Comparison of ENCODE assay signal across 1 cellular context in the genomic region with DNA sequence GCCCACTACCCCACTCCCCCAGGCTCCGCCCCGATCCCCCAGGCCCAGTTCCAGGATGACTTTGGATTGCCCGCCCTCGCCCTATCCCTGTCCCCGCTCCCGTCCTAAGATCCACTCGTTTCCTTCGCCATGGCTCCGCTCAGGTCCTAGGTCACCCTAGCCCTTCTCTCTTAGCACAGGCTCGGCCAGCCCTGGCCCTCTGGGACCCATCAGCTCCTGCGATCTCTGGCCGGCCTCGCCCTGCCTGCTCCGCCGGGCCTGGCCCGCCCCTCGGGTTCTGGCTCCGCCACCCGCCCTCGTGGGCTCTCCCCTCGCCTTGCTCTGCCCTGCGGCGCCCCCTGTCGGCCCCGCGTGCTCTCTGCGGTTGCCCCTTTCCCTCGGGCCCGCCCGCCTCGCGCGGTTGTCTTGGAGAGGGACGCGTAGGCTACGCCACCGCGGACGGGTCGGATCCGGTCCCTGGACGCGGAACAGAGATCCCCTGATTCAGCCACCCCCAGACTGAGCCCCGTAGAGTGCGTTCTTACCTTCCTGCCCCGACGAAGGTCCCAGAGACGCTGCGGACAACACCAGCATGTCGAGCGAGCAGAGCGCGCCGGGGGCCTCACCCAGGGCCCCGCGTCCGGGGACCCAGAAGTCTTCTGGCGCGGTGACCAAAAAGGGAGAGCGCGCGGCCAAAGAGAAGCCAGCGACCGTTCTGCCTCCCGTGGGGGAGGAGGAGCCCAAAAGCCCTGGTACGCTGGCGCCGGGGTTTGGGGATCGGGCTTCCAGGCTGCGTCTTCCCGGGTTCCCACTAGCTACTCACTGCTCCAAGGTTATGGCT.
A peak's percentile ranks its signal among the peaks of the same experiment; 100 is the strongest.
TF ChIP-seq lines count a peak whose summit lies in the region.

A gene (plus strand): TSS at position 400 of the 820 bp plus-strand sequence. CDS start 172 bp downstream, at position 572.

TF ChIP-seq in GM23338, 12 proteins besides CTCF, POLR2A, EP300 and RAD21 (continued from another document):
- TF ChIP-seq, protein P1, sequence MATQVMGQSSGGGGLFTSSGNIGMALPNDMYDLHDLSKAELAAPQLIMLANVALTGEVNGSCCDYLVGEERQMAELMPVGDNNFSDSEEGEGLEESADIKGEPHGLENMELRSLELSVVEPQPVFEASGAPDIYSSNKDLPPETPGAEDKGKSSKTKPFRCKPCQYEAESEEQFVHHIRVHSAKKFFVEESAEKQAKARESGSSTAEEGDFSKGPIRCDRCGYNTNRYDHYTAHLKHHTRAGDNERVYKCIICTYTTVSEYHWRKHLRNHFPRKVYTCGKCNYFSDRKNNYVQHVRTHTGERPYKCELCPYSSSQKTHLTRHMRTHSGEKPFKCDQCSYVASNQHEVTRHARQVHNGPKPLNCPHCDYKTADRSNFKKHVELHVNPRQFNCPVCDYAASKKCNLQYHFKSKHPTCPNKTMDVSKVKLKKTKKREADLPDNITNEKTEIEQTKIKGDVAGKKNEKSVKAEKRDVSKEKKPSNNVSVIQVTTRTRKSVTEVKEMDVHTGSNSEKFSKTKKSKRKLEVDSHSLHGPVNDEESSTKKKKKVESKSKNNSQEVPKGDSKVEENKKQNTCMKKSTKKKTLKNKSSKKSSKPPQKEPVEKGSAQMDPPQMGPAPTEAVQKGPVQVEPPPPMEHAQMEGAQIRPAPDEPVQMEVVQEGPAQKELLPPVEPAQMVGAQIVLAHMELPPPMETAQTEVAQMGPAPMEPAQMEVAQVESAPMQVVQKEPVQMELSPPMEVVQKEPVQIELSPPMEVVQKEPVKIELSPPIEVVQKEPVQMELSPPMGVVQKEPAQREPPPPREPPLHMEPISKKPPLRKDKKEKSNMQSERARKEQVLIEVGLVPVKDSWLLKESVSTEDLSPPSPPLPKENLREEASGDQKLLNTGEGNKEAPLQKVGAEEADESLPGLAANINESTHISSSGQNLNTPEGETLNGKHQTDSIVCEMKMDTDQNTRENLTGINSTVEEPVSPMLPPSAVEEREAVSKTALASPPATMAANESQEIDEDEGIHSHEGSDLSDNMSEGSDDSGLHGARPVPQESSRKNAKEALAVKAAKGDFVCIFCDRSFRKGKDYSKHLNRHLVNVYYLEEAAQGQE (IDR thresholded peaks at IDR 0.05; ENCODE audit: unreplicated experiment), result no peak
- TF ChIP-seq ZNF114 (CRISPR knock-in tag; IDR thresholded peaks at IDR 0.05) (no peak), CREB1 (CRISPR knock-in tag; IDR thresholded peaks at IDR 0.05; ENCODE audit: low read depth) (peak; percentile 71), EZH2phosphoT487 (IDR thresholded peaks at IDR 0.05; ENCODE audit: unreplicated experiment) (peak; percentile 82), POLR2AphosphoS5 (IDR thresholded peaks at IDR 0.05; ENCODE audit: low read depth) (no peak)
- TF ChIP-seq, protein P2, sequence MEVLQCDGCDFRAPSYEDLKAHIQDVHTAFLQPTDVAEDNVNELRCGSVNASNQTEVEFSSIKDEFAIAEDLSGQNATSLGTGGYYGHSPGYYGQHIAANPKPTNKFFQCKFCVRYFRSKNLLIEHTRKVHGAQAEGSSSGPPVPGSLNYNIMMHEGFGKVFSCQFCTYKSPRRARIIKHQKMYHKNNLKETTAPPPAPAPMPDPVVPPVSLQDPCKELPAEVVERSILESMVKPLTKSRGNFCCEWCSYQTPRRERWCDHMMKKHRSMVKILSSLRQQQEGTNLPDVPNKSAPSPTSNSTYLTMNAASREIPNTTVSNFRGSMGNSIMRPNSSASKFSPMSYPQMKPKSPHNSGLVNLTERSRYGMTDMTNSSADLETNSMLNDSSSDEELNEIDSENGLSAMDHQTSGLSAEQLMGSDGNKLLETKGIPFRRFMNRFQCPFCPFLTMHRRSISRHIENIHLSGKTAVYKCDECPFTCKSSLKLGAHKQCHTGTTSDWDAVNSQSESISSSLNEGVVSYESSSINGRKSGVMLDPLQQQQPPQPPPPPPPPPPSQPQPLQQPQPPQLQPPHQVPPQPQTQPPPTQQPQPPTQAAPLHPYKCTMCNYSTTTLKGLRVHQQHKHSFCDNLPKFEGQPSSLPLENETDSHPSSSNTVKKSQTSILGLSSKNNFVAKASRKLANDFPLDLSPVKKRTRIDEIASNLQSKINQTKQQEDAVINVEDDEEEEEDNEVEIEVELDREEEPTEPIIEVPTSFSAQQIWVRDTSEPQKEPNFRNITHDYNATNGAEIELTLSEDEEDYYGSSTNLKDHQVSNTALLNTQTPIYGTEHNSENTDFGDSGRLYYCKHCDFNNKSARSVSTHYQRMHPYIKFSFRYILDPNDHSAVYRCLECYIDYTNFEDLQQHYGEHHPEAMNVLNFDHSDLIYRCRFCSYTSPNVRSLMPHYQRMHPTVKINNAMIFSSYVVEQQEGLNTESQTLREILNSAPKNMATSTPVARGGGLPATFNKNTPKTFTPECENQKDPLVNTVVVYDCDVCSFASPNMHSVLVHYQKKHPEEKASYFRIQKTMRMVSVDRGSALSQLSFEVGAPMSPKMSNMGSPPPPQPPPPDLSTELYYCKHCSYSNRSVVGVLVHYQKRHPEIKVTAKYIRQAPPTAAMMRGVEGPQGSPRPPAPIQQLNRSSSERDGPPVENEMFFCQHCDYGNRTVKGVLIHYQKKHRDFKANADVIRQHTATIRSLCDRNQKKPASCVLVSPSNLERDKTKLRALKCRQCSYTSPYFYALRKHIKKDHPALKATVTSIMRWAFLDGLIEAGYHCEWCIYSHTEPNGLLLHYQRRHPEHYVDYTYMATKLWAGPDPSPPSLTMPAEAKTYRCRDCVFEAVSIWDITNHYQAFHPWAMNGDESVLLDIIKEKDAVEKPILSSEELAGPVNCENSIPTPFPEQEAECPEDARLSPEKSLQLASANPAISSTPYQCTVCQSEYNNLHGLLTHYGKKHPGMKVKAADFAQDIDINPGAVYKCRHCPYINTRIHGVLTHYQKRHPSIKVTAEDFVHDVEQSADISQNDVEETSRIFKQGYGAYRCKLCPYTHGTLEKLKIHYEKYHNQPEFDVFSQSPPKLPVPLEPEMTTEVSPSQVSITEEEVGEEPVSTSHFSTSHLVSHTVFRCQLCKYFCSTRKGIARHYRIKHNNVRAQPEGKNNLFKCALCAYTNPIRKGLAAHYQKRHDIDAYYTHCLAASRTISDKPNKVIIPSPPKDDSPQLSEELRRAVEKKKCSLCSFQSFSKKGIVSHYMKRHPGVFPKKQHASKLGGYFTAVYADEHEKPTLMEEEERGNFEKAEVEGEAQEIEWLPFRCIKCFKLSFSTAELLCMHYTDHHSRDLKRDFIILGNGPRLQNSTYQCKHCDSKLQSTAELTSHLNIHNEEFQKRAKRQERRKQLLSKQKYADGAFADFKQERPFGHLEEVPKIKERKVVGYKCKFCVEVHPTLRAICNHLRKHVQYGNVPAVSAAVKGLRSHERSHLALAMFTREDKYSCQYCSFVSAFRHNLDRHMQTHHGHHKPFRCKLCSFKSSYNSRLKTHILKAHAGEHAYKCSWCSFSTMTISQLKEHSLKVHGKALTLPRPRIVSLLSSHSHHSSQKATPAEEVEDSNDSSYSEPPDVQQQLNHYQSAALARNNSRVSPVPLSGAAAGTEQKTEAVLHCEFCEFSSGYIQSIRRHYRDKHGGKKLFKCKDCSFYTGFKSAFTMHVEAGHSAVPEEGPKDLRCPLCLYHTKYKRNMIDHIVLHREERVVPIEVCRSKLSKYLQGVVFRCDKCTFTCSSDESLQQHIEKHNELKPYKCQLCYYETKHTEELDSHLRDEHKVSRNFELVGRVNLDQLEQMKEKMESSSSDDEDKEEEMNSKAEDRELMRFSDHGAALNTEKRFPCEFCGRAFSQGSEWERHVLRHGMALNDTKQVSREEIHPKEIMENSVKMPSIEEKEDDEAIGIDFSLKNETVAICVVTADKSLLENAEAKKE (CRISPR knock-in tag; IDR thresholded peaks at IDR 0.05), result no peak
